In the genomic region with DNA sequence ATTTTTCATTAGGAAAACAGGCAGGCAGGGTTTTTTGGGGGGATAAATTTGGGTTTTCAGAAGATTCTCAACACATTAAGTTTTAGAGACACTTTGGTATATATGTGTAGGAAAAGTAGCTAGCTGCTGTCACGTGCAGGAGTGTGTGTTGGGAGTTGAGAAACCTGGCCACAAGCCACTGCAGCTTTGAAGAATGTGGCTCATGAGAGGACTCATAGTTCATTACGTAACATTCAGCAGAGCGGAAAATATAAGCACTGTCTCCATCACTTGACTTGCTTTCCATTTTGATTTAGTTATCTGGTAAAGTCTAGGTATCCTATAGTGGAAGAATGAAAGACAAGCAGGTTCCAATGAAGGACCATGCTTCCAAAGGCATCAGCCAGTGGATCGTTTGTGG, we compare ENCODE assay signal across 8 cellular contexts. TPM values are rescaled to one million over a fixed set of nuclear protein-coding genes. Genes with fewer than 3 reads are reported as not detected.
DNase-seq lines count a peak whose midpoint lies in the region; ATAC-seq and TF ChIP-seq lines count a peak whose summit lies in the region.
"Had no signal": no experiment of that assay in that cellular context is flagged by ENCODE, and none has a peak within 500 bp of the region (broad histone marks: within the 10 kb centered on the region; RNA-seq: fewer than 3 reads in every experiment).

No MANE protein-coding gene starts in this region.

- intact Hi-C loops in breast epithelium (cut with DNase I; ENCODE audit: low total_unique reads) (loop anchor here (10.0 kb wide), 1 partner anchor 129 kb away; no protein-coding TSS in a partner anchor), mucosa of descending colon (cut with DNase I, micrococcal nuclease) (no loop called here), transverse colon (cut with DNase I; ENCODE audit: low total_unique reads) (loop anchor here (5.0 kb wide), 1 partner anchor 46 kb away; no protein-coding TSS in a partner anchor)

- peak overlapping the region in 2 of 3 donors; percentile 7 to 13 for H3K4me3 ChIP-seq in breast epithelium
- no peak overlapping the region for H3K4me3 ChIP-seq in mucosa of descending colon
- H3K4me3 ChIP-seq in transverse colon = no peak overlapping the region

- in situ Hi-C loops in transverse colon (cut with MboI; ENCODE audit: low pct_ligation_motif_present in 1 of 4, low pct_unique_long_range_greater_than_20kb in 1 of 4, low sequenced_read_pairs in 3 of 4) = no loop called here

- H3K9me3 ChIP-seq in breast epithelium = no peaks in the 10 kb centered on the region
- H3K9me3 ChIP-seq in mucosa of descending colon = no peaks in the 10 kb centered on the region
- no peaks in the 10 kb centered on the region for H3K9me3 ChIP-seq in transverse colon

- 56 to 70% methylated on average over 4 of the region's 4 CpGs for WGBS in transverse colon (ENCODE audit: low coverage in 1 of 2), 2 donors

- TF ChIP-seq EP300 in transverse colon (IDR thresholded peaks at IDR 0.05; ENCODE audit: low read depth) = no peak

- ATAC-seq in GM18868 (IDR thresholded peaks at IDR 0.05; ENCODE audit: unreplicated experiment) (peak; percentile 52), mucosa of descending colon (peak; percentile 18), HG03520 (IDR thresholded peaks at IDR 0.05; ENCODE audit: unreplicated experiment) (no peak), GM19463 (IDR thresholded peaks at IDR 0.05; ENCODE audit: unreplicated experiment) (no peak)
- ATAC-seq: Panc1 had no signal

- DNase-seq in NOMO-1 (lab: John Stamatoyannopoulos, UW; ENCODE audit: unreplicated experiment in 2 of 2) = peak; percentile 50 to 95
- peak in 1 of 2 donors; percentile 79 for DNase-seq in breast epithelium (ENCODE audit: low spot score in 2 of 2)
- peak in 2 of 3 donors; percentile 24 to 48 for DNase-seq in mucosa of descending colon
- DNase-seq in transverse colon = peak; percentile 56

- TF ChIP-seq POLR2A in breast epithelium (IDR thresholded peaks at IDR 0.05) = no peak
- no peak for TF ChIP-seq POLR2A in transverse colon (IDR thresholded peaks at IDR 0.05)

- H3K27ac ChIP-seq in breast epithelium = peak overlapping the region; percentile 42 to 68
- peak overlapping the region in 3 of 4 donors; percentile 14 to 54 (median 44) for H3K27ac ChIP-seq in transverse colon

- TF ChIP-seq CTCF in breast epithelium (IDR thresholded peaks at IDR 0.05) (no peak), mucosa of descending colon (IDR thresholded peaks at IDR 0.05) (no peak), transverse colon (IDR thresholded peaks at IDR 0.05) (no peak)

- H3K36me3 ChIP-seq in breast epithelium (no peaks in the 10 kb centered on the region), mucosa of descending colon (ENCODE audit: low read depth) (no peaks in the 10 kb centered on the region), transverse colon (peaks cover 0 to 3% (median 0%) of the 10 kb centered on the region in 4 donors)

- no peaks in the 10 kb centered on the region for H3K27me3 ChIP-seq in breast epithelium
- no peaks in the 10 kb centered on the region for H3K27me3 ChIP-seq in transverse colon

- peaks cover 0 to 17% of the 10 kb centered on the region in 2 donors for H3K4me1 ChIP-seq in breast epithelium
- peaks cover 15% of the 10 kb centered on the region for H3K4me1 ChIP-seq in mucosa of descending colon (ENCODE audit: low read depth)
- H3K4me1 ChIP-seq in transverse colon = peaks cover 9 to 36% (median 29%) of the 10 kb centered on the region in 4 donors

RNA-seq across cellular contexts. Expression of a gene that starts 31.2 kb away (rescaled TPM):
- total RNA-seq in breast epithelium (10 to 100 TPM; 11.5 to 16.0 (median 13.4) TPM), mucosa of descending colon (10 to 100 TPM; 19.3 to 30.1 (median 24.8) TPM), transverse colon (10 to 100 TPM in 1 of 4 donors, 1 to 10 TPM in 3; 3.6 to 15.7 (median 8.9) TPM)

Comparison
In these comparisons a context has a peak if more than half of its experiments do, and no peak if none do; other contexts are left out.
1. ATAC-seq: peak in GM18868 (single experiment) and mucosa of descending colon (single experiment); none in HG03520 (single experiment) and GM19463 (single experiment).
2. H3K4me3 ChIP-seq: peak in breast epithelium (2 of 3); none in mucosa of descending colon (single experiment) and transverse colon (0 of 4).
3. intact Hi-C loops: an anchor here in breast epithelium (10.0 kb wide) and transverse colon (5.0 kb wide); none called in mucosa of descending colon.